Comparison of ENCODE assay signal across 3 cellular contexts in genomic region chr18:25228410-25228809, GRCh38.
A peak's percentile ranks its signal among the peaks of the same experiment; 100 is the strongest.
TF ChIP-seq lines count a peak whose summit lies in the region.

No MANE protein-coding gene starts in this region.

TF ChIP-seq in SK-N-SH, 30 proteins besides CTCF, POLR2A, EP300 and RAD21 (continued from another document):
- no peak for TF ChIP-seq REST (IDR thresholded peaks at IDR 0.05; ENCODE audit: low read depth, low read length)
- no peak for TF ChIP-seq POLR2AphosphoS5 (IDR thresholded peaks at IDR 0.05; ENCODE audit: low read depth, low read length)
- no peak for TF ChIP-seq GABPA (IDR thresholded peaks at IDR 0.05; ENCODE audit: low read depth)
- no peak for TF ChIP-seq MEF2A (IDR thresholded peaks at IDR 0.05; ENCODE audit: borderline replicate concordance, low read depth)
- no peak for TF ChIP-seq MXI1 (IDR thresholded peaks at IDR 0.05; ENCODE audit: low read depth, low read length)
- TF ChIP-seq RXRA (IDR thresholded peaks at IDR 0.05; ENCODE audit: borderline replicate concordance, low read depth), result no peak
TF ChIP-seq in SK-N-SH: peak in this region for 0.

TF ChIP-seq in SK-N-SH treated with all-trans-retinoic acid at 6 μM for 48 hours, 23 proteins besides CTCF, POLR2A, EP300 and RAD21:
- TF ChIP-seq TSHZ2 (CRISPR knock-in tag; IDR thresholded peaks at IDR 0.05), result no peak
- TF ChIP-seq PATZ1 (CRISPR knock-in tag; IDR thresholded peaks at IDR 0.05; ENCODE audit: borderline replicate concordance), result no peak
- no peak for TF ChIP-seq ZNF8 (CRISPR knock-in tag; IDR thresholded peaks at IDR 0.05)
- TF ChIP-seq SNAI2 (CRISPR knock-in tag; IDR thresholded peaks at IDR 0.05), result no peak
- no peak for TF ChIP-seq POU6F1 (CRISPR knock-in tag; IDR thresholded peaks at IDR 0.05; ENCODE audit: borderline replicate concordance, low read depth)
- TF ChIP-seq ZNF70 (CRISPR knock-in tag; IDR thresholded peaks at IDR 0.05), result no peak
- TF ChIP-seq OSR1 (CRISPR knock-in tag; IDR thresholded peaks at IDR 0.05), result no peak
- no peak for TF ChIP-seq ZFP30 (CRISPR knock-in tag; IDR thresholded peaks at IDR 0.05)
- TF ChIP-seq ARNTL (CRISPR knock-in tag; IDR thresholded peaks at IDR 0.05; ENCODE audit: borderline replicate concordance, low read depth), result no peak
- TF ChIP-seq ISL1 (CRISPR knock-in tag; IDR thresholded peaks at IDR 0.05), result no peak
- no peak for TF ChIP-seq ZNF565 (CRISPR knock-in tag; conservative IDR thresholded peaks at IDR 0.05; ENCODE audit: low read depth)
TF ChIP-seq in SK-N-SH treated with all-trans-retinoic acid at 6 μM for 48 hours: peak in this region for 0.

TF ChIP-seq in K562, 482 proteins besides CTCF, POLR2A, EP300 and RAD21:
- TF ChIP-seq PKNOX1 (IDR thresholded peaks at IDR 0.05), result peak; percentile 65
- no peak for TF ChIP-seq HDGF (IDR thresholded peaks at IDR 0.05)
- no peak for TF ChIP-seq PBX2 (CRISPR knock-in tag; IDR thresholded peaks at IDR 0.05; ENCODE audit: low read depth)
- TF ChIP-seq PBX2 (tag; conservative IDR thresholded peaks at IDR 0.05; ENCODE audit: low read depth), result peak; percentile 47; the same call in 1 of the 2 replicates
- peak; percentile 22; the same call in 1 of the 2 replicates for TF ChIP-seq CBFA2T3 (IDR thresholded peaks at IDR 0.05)
- TF ChIP-seq NFYB (IDR thresholded peaks at IDR 0.05; ENCODE audit: extremely low read depth, insufficient read length), result no peak
- TF ChIP-seq MEIS2 (IDR thresholded peaks at IDR 0.05; ENCODE audit: partially characterized antibody), result peak; percentile 90
TF ChIP-seq in K562: peak in this region for 4.
